ENCODE assay signal across 8 cellular contexts in the genomic region with DNA sequence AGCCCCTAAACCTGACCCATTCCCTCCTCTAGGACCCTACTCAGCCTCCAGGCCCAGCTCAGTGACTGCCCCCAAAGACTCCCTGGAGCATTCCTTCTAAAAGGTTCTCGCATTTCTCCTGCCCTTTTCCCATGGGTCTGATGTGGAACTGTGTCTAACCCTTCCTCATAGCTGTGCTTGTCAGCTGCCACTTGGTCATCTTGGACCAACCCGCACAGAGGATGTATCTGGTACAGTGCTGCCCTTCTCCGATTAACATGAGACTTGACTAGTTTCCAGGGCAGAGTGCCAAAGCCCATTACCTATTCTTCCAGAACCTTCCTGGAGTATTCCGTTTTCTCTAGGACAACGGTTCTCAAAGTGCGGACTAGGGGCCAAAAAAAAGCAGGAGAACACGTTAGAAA. TPM values are rescaled to one million over a fixed set of nuclear protein-coding genes. Genes with fewer than 3 reads are reported as not detected.
DNase-seq lines count a peak whose midpoint lies in the region; ATAC-seq and TF ChIP-seq lines count a peak whose summit lies in the region.

No MANE protein-coding gene starts in this region.

- peaks cover 15% of the 10 kb centered on the region for H3K36me3 Mint-ChIP-seq in HFFc6 (ENCODE audit: low read depth)
- peaks cover 7% of the 10 kb centered on the region for H3K36me3 Mint-ChIP-seq in activated naive CD8-positive, alpha-beta T cell treated with anti-CD3 and anti-CD28 coated beads, Interleukin-2, amount 50 U/mL, for 24 hours (ENCODE audit: low read depth)

- H3K27ac Mint-ChIP-seq in HFFc6: peak overlapping the region; percentile 98
- H3K27ac Mint-ChIP-seq in activated naive CD8-positive, alpha-beta T cell treated with anti-CD3 and anti-CD28 coated beads, Interleukin-2, amount 50 U/mL, for 24 hours: peak overlapping the region; percentile 96

- H3F3A ChIP-seq in smooth muscle cell (ENCODE audit: low read depth): peaks cover 6% of the 10 kb centered on the region

- WGBS in smooth muscle cell (ENCODE audit: low lambda C conversion rate): 81% methylated on average over 7 of the region's 7 CpGs

- H3K27ac ChIP-seq in smooth muscle cell (ENCODE audit: low read depth): peak overlapping the region; percentile 91

- peak overlapping the region; percentile 62 for H3K9ac ChIP-seq in iPS-15b (ENCODE audit: low read depth, low read length)
- peak overlapping the region; percentile 81 for H3K9ac ChIP-seq in smooth muscle cell (ENCODE audit: low read depth)

- no peak for TF ChIP-seq CTCF in BJ (IDR thresholded peaks at IDR 0.05; ENCODE audit: insufficient read depth, low read depth, low read length)
- no peak for TF ChIP-seq CTCF in HFFc6 (IDR thresholded peaks at IDR 0.05)
- TF ChIP-seq CTCF in smooth muscle cell (IDR thresholded peaks at IDR 0.05; ENCODE audit: borderline replicate concordance, insufficient read depth, poor library complexity, severe bottlenecking): no peak

- peaks cover 9% of the 10 kb centered on the region for H3K4me1 ChIP-seq in iPS-15b (ENCODE audit: control insufficient read depth, insufficient read depth, low read length)
- H3K4me1 ChIP-seq in smooth muscle cell (ENCODE audit: low read depth): peaks cover 11% of the 10 kb centered on the region

- peaks cover 26% of the 10 kb centered on the region for H3K4me1 Mint-ChIP-seq in HFFc6 (ENCODE audit: low read depth)
- H3K4me1 Mint-ChIP-seq in activated naive CD8-positive, alpha-beta T cell treated with anti-CD3 and anti-CD28 coated beads, Interleukin-2, amount 50 U/mL, for 24 hours: peaks cover 35% of the 10 kb centered on the region

- H3K27me3 ChIP-seq in BJ (ENCODE audit: control insufficient read depth, insufficient read depth, low read length) (no peaks in the 10 kb centered on the region), iPS-15b (ENCODE audit: control insufficient read depth, insufficient read depth, low read length) (no peaks in the 10 kb centered on the region), smooth muscle cell (ENCODE audit: low read depth) (no peaks in the 10 kb centered on the region)

- POLR2A ChIA-PET in BJ (lab: Charles Lee): no interaction called here

- H4K20me1 ChIP-seq in smooth muscle cell (ENCODE audit: low read depth): no peaks in the 10 kb centered on the region

- H3K79me2 ChIP-seq in smooth muscle cell (ENCODE audit: low read depth): peaks cover 32% of the 10 kb centered on the region

- peaks cover 8% of the 10 kb centered on the region for H3K9me3 Mint-ChIP-seq in HFFc6
- no peaks in the 10 kb centered on the region for H3K9me3 Mint-ChIP-seq in activated naive CD8-positive, alpha-beta T cell treated with anti-CD3 and anti-CD28 coated beads, Interleukin-2, amount 50 U/mL, for 24 hours

- no peaks in the 10 kb centered on the region; the same call in 1 of the 2 replicates for H3K27me3 Mint-ChIP-seq in HFFc6 (ENCODE audit: insufficient read depth)
- no peaks in the 10 kb centered on the region for H3K27me3 Mint-ChIP-seq in activated naive CD8-positive, alpha-beta T cell treated with anti-CD3 and anti-CD28 coated beads, Interleukin-2, amount 50 U/mL, for 24 hours

- H3K4me3 ChIP-seq in BJ (ENCODE audit: low read depth, low read length): peak overlapping the region; percentile 80
- peak overlapping the region; percentile 93 for H3K4me3 ChIP-seq in iPS-15b (ENCODE audit: low read depth, low read length)
- peak overlapping the region; percentile 74 for H3K4me3 ChIP-seq in smooth muscle cell

- no peaks in the 10 kb centered on the region for H3K36me3 ChIP-seq in BJ (ENCODE audit: control insufficient read depth, insufficient read depth, low read length)
- no peaks in the 10 kb centered on the region for H3K36me3 ChIP-seq in iPS-15b (ENCODE audit: control insufficient read depth, insufficient read depth, low read length)
- no peaks in the 10 kb centered on the region for H3K36me3 ChIP-seq in smooth muscle cell (ENCODE audit: low read depth)

- CTCF ChIA-PET in BJ (lab: Yijun Ruan, JAX): interaction anchor here (0.6 to 1.6 kb wide), 15 partner anchors 9 to 279 kb away, joined by 3 to 6 read pairs (median 3); a partner anchor contains a TSS

- peak overlapping the region; percentile 99 for H3K4me3 Mint-ChIP-seq in HFFc6
- peak overlapping the region; percentile 95 for H3K4me3 Mint-ChIP-seq in activated naive CD8-positive, alpha-beta T cell treated with anti-CD3 and anti-CD28 coated beads, Interleukin-2, amount 50 U/mL, for 24 hours

- ATAC-seq in activated naive CD8-positive, alpha-beta T cell treated with anti-CD3 and anti-CD28 coated beads, Interleukin-2, amount 50 U/mL, for 24 hours: no peak
- no peak for ATAC-seq in HG02884 (IDR thresholded peaks at IDR 0.05; ENCODE audit: unreplicated experiment)

- H3K9me3 ChIP-seq in iPS-15b (ENCODE audit: control insufficient read depth, insufficient read depth, low read length) (no peaks in the 10 kb centered on the region), smooth muscle cell (replicated peaks; ENCODE audit: low read depth) (no peaks in the 10 kb centered on the region)

- DNase-seq in BJ (ENCODE audit: low read depth): no peak
- DNase-seq in HFFc6: no peak
- DNase-seq in activated naive CD8-positive, alpha-beta T cell treated with anti-CD3 and anti-CD28 coated beads, Interleukin-2, amount 50 U/mL, for 24 hours: no peak
- no peak for DNase-seq in smooth muscle cell (lab: John Stamatoyannopoulos, UW; ENCODE audit: unreplicated experiment)
- no peak for DNase-seq in HK-2 (ENCODE audit: unreplicated experiment)
- DNase-seq in activated CD4-positive, alpha-beta T cell treated with anti-CD3 and anti-CD28 coated beads, Interleukin-2, amount 50 U/mL, for 4 hours: no peak

- H2AFZ ChIP-seq in smooth muscle cell (ENCODE audit: low read depth): peak overlapping the region; percentile 64

- H3K4me2 ChIP-seq in smooth muscle cell: peak overlapping the region; percentile 91

RNA-seq across cellular contexts. Expression of a gene that starts 0.5 kb away (rescaled TPM):
- polyA plus RNA-seq in BJ (2011; rRNA removed) (13.0 and 40.1 TPM in 2 replicates), smooth muscle cell (62.0 and 67.7 TPM in 2 replicates)
- polyA minus RNA-seq in BJ (2011; rRNA and poly(A)+ RNA removed): 4.3 and 4.7 TPM in 2 replicates
- total RNA-seq in HFFc6 (2021; fragmentation: NEBNext Ultra II Directional; extraction: Animal tissue kit (Norgen Biotek cat#: 25700)): 10 to 100 TPM; 60.8 to 76.4 (median 71.6) TPM
- 40.2 and 43.0 TPM in 2 replicates for total RNA-seq in smooth muscle cell

RNA-seq across cellular contexts. Expression of a gene that starts 50.7 kb away (rescaled TPM):
- polyA plus RNA-seq in BJ (2011; rRNA removed) (14.8 and 32.5 TPM in 2 replicates), smooth muscle cell (96.8 and 97.7 TPM in 2 replicates)
- 25.4 and 26.7 TPM in 2 replicates for polyA minus RNA-seq in BJ (2011; rRNA and poly(A)+ RNA removed)
- total RNA-seq in HFFc6 (2021; fragmentation: NEBNext Ultra II Directional; extraction: Animal tissue kit (Norgen Biotek cat#: 25700)): 100 to 1,000 TPM in 1 of 6 experiments, 10 to 100 TPM in 5; 74.6 to 106 (median 88.4) TPM
- 78.5 and 91.6 TPM in 2 replicates for total RNA-seq in smooth muscle cell
